Comparison of ENCODE assay signal across 1 cellular context in the genomic region with DNA sequence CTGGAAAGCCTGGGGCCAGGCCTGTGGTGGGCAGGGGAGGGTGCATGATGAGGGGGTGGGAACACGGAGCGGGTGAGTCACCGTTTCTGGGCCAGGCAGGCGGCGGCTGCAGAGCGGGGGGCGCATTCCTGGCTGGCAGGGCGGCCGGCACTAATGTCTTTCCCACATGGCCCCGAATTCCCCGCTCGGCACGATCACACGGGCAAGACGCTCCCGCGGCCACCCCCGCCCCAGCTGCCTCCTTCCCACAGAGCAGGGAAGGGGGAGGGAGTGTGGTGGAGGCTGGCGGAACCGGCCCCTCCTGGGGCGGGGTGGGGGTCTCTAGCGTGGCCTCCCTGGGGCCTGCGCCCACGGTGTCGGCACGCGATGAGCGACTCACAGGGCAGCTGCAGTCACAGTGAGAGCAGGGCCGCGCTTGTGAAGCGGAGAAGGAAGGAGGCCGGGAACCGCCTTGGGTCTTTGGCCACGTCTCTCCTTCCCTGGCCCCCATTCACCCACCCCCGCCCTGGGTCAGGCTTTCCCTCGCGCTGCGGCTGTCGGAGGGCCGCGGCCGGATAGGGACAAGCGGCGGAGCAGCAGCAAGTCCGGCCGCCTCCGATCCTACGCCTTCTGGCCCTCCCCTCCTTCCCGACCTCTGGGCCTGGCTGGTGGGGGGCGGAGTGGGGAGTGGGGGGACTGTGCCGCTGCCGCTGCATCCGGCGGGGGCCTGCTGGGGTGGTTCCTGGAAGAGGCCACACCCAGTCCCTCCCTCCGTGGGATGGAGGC.
TF ChIP-seq lines count a peak whose summit lies in the region.

No MANE protein-coding gene starts in this region.

TF ChIP-seq in K562, 482 proteins besides CTCF, POLR2A, EP300 and RAD21 (continued from another document and continues in another):
- TF ChIP-seq, protein P1, sequence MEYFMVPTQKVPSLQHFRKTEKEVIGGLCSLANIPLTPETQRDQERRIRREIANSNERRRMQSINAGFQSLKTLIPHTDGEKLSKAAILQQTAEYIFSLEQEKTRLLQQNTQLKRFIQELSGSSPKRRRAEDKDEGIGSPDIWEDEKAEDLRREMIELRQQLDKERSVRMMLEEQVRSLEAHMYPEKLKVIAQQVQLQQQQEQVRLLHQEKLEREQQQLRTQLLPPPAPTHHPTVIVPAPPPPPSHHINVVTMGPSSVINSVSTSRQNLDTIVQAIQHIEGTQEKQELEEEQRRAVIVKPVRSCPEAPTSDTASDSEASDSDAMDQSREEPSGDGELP (CRISPR knock-in tag; IDR thresholded peaks at IDR 0.05; ENCODE audit: borderline replicate concordance), result no peak
- TF ChIP-seq, protein P2, sequence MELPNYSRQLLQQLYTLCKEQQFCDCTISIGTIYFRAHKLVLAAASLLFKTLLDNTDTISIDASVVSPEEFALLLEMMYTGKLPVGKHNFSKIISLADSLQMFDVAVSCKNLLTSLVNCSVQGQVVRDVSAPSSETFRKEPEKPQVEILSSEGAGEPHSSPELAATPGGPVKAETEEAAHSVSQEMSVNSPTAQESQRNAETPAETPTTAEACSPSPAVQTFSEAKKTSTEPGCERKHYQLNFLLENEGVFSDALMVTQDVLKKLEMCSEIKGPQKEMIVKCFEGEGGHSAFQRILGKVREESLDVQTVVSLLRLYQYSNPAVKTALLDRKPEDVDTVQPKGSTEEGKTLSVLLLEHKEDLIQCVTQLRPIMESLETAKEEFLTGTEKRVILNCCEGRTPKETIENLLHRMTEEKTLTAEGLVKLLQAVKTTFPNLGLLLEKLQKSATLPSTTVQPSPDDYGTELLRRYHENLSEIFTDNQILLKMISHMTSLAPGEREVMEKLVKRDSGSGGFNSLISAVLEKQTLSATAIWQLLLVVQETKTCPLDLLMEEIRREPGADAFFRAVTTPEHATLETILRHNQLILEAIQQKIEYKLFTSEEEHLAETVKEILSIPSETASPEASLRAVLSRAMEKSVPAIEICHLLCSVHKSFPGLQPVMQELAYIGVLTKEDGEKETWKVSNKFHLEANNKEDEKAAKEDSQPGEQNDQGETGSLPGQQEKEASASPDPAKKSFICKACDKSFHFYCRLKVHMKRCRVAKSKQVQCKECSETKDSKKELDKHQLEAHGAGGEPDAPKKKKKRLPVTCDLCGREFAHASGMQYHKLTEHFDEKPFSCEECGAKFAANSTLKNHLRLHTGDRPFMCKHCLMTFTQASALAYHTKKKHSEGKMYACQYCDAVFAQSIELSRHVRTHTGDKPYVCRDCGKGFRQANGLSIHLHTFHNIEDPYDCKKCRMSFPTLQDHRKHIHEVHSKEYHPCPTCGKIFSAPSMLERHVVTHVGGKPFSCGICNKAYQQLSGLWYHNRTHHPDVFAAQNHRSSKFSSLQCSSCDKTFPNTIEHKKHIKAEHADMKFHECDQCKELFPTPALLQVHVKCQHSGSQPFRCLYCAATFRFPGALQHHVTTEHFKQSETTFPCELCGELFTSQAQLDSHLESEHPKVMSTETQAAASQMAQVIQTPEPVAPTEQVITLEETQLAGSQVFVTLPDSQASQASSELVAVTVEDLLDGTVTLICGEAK (IDR thresholded peaks at IDR 0.05), result no peak
- TF ChIP-seq, protein P2 (CRISPR knock-in tag; IDR thresholded peaks at IDR 0.05), result no peak
- TF ChIP-seq, protein P3, sequence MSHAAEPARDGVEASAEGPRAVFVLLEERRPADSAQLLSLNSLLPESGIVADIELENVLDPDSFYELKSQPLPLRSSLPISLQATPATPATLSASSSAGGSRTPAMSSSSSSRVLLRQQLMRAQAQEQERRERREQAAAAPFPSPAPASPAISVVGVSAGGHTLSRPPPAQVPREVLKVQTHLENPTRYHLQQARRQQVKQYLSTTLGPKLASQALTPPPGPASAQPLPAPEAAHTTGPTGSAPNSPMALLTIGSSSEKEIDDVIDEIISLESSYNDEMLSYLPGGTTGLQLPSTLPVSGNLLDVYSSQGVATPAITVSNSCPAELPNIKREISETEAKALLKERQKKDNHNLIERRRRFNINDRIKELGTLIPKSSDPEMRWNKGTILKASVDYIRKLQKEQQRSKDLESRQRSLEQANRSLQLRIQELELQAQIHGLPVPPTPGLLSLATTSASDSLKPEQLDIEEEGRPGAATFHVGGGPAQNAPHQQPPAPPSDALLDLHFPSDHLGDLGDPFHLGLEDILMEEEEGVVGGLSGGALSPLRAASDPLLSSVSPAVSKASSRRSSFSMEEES (CRISPR knock-in tag; IDR thresholded peaks at IDR 0.05), result no peak
- TF ChIP-seq, protein P4, sequence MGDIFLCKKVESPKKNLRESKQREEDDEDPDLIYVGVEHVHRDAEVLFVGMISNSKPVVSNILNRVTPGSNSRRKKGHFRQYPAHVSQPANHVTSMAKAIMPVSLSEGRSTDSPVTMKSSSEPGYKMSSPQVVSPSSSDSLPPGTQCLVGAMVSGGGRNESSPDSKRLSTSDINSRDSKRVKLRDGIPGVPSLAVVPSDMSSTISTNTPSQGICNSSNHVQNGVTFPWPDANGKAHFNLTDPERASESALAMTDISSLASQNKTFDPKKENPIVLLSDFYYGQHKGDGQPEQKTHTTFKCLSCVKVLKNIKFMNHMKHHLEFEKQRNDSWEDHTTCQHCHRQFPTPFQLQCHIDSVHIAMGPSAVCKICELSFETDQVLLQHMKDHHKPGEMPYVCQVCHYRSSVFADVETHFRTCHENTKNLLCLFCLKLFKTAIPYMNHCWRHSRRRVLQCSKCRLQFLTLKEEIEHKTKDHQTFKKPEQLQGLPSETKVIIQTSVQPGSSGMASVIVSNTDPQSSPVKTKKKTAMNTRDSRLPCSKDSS (IDR thresholded peaks at IDR 0.05; ENCODE audit: low read depth, partially characterized antibody), result no peak
- TF ChIP-seq HMGN3 (IDR thresholded peaks at IDR 0.05; ENCODE audit: borderline replicate concordance, extremely low read depth, insufficient read length, low read depth, low read length) (peak; percentile 34), ZBTB7A (IDR thresholded peaks at IDR 0.05; ENCODE audit: borderline replicate concordance, control insufficient read depth, low read depth, low read length) (0 out of 2 replicates have a peak, but pooled peaks have one; percentile 67), RHOXF2B (CRISPR knock-in tag; conservative IDR thresholded peaks at IDR 0.05) (no peak), HCFC1 (IDR thresholded peaks at IDR 0.05; ENCODE audit: low read depth, low read length) (no peak), YY1 (IDR thresholded peaks at IDR 0.05; ENCODE audit: borderline replicate concordance in 1 of 3, control insufficient read depth in 1 of 3, extremely low read depth in 1 of 3, insufficient read depth in 3 of 3, insufficient read length in 1 of 3, insufficient replicate concordance in 2 of 3, low read depth in 1 of 3, low read length in 2 of 3) (peak in 2 of 3 experiments; percentile 21 to 65), EP400 (IDR thresholded peaks at IDR 0.05) (peak; percentile 49; the same call in 1 of the 2 replicates), POLR3A (IDR thresholded peaks at IDR 0.05; ENCODE audit: borderline replicate concordance, extremely low read depth, insufficient read depth, insufficient read length) (no peak), C11orf30 (IDR thresholded peaks at IDR 0.05; ENCODE audit: low read depth) (no peak), NFIC (IDR thresholded peaks at IDR 0.05) (no peak), BRD4 (IDR thresholded peaks at IDR 0.05) (peak; percentile 32; the same call in 1 of the 2 replicates), MTA3 (IDR thresholded peaks at IDR 0.05; ENCODE audit: borderline replicate concordance) (peak; percentile 28; the same call in 1 of the 2 replicates), DPF2 (IDR thresholded peaks at IDR 0.05) (peak; percentile 69; the same call in 1 of the 2 replicates), EZH2 (IDR thresholded peaks at IDR 0.05; ENCODE audit: borderline replicate concordance, low read depth, low read length) (no peak)
- TF ChIP-seq, protein P5, sequence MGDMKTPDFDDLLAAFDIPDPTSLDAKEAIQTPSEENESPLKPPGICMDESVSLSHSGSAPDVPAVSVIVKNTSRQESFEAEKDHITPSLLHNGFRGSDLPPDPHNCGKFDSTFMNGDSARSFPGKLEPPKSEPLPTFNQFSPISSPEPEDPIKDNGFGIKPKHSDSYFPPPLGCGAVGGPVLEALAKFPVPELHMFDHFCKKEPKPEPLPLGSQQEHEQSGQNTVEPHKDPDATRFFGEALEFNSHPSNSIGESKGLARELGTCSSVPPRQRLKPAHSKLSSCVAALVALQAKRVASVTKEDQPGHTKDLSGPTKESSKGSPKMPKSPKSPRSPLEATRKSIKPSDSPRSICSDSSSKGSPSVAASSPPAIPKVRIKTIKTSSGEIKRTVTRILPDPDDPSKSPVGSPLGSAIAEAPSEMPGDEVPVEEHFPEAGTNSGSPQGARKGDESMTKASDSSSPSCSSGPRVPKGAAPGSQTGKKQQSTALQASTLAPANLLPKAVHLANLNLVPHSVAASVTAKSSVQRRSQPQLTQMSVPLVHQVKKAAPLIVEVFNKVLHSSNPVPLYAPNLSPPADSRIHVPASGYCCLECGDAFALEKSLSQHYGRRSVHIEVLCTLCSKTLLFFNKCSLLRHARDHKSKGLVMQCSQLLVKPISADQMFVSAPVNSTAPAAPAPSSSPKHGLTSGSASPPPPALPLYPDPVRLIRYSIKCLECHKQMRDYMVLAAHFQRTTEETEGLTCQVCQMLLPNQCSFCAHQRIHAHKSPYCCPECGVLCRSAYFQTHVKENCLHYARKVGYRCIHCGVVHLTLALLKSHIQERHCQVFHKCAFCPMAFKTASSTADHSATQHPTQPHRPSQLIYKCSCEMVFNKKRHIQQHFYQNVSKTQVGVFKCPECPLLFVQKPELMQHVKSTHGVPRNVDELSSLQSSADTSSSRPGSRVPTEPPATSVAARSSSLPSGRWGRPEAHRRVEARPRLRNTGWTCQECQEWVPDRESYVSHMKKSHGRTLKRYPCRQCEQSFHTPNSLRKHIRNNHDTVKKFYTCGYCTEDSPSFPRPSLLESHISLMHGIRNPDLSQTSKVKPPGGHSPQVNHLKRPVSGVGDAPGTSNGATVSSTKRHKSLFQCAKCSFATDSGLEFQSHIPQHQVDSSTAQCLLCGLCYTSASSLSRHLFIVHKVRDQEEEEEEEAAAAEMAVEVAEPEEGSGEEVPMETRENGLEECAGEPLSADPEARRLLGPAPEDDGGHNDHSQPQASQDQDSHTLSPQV (IDR thresholded peaks at IDR 0.05), result no peak; the same call in 1 of the 2 replicates
- TF ChIP-seq, protein P6, sequence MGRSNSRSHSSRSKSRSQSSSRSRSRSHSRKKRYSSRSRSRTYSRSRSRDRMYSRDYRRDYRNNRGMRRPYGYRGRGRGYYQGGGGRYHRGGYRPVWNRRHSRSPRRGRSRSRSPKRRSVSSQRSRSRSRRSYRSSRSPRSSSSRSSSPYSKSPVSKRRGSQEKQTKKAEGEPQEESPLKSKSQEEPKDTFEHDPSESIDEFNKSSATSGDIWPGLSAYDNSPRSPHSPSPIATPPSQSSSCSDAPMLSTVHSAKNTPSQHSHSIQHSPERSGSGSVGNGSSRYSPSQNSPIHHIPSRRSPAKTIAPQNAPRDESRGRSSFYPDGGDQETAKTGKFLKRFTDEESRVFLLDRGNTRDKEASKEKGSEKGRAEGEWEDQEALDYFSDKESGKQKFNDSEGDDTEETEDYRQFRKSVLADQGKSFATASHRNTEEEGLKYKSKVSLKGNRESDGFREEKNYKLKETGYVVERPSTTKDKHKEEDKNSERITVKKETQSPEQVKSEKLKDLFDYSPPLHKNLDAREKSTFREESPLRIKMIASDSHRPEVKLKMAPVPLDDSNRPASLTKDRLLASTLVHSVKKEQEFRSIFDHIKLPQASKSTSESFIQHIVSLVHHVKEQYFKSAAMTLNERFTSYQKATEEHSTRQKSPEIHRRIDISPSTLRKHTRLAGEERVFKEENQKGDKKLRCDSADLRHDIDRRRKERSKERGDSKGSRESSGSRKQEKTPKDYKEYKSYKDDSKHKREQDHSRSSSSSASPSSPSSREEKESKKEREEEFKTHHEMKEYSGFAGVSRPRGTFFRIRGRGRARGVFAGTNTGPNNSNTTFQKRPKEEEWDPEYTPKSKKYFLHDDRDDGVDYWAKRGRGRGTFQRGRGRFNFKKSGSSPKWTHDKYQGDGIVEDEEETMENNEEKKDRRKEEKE (IDR thresholded peaks at IDR 0.05; ENCODE audit: borderline replicate concordance in 1 of 2, control insufficient read depth in 1 of 2, low read depth in 2 of 2, low read length in 1 of 2), result no peak
- TF ChIP-seq, protein P7, sequence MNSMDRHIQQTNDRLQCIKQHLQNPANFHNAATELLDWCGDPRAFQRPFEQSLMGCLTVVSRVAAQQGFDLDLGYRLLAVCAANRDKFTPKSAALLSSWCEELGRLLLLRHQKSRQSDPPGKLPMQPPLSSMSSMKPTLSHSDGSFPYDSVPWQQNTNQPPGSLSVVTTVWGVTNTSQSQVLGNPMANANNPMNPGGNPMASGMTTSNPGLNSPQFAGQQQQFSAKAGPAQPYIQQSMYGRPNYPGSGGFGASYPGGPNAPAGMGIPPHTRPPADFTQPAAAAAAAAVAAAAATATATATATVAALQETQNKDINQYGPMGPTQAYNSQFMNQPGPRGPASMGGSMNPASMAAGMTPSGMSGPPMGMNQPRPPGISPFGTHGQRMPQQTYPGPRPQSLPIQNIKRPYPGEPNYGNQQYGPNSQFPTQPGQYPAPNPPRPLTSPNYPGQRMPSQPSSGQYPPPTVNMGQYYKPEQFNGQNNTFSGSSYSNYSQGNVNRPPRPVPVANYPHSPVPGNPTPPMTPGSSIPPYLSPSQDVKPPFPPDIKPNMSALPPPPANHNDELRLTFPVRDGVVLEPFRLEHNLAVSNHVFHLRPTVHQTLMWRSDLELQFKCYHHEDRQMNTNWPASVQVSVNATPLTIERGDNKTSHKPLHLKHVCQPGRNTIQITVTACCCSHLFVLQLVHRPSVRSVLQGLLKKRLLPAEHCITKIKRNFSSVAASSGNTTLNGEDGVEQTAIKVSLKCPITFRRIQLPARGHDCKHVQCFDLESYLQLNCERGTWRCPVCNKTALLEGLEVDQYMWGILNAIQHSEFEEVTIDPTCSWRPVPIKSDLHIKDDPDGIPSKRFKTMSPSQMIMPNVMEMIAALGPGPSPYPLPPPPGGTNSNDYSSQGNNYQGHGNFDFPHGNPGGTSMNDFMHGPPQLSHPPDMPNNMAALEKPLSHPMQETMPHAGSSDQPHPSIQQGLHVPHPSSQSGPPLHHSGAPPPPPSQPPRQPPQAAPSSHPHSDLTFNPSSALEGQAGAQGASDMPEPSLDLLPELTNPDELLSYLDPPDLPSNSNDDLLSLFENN (IDR thresholded peaks at IDR 0.05; ENCODE audit: low read depth in 2 of 2, low read length in 2 of 2), result no peak; a peak in 1 of 4 replicates
